In genomic region chr7:47102442-47102841, GRCh38 we compare ENCODE assay signal across 13 cellular contexts.
"Had no signal": no experiment of that assay in that cellular context is flagged by ENCODE, and none has a peak within 500 bp of the region (broad histone marks: within the 10 kb centered on the region; RNA-seq: fewer than 3 reads in every experiment).

No MANE protein-coding gene starts in this region.

- H3K9me3 ChIP-seq: adrenal gland, right atrium auricular region, thyroid gland had no signal

- H3K4me3 ChIP-seq: adrenal gland, breast epithelium, coronary artery, right atrium auricular region, thyroid gland had no signal

- H3K27ac ChIP-seq: adrenal gland, breast epithelium, coronary artery, right atrium auricular region, thyroid gland had no signal

- ATAC-seq: activated naive CD4-positive, alpha-beta T cell treated with anti-CD3 and anti-CD28 coated beads, Interleukin-2, amount 50 U/mL, for 72 hours; activated T-cell treated with anti-CD3 and anti-CD28 coated beads, Interleukin-2, amount 50 U/mL, for 72 hours; left ventricle myocardium superior had no signal

- H3K27me3 ChIP-seq: adrenal gland, breast epithelium, right atrium auricular region, thyroid gland had no signal

- DNase-seq: activated CD4-positive, alpha-beta T cell treated with anti-CD3 and anti-CD28 coated beads, Interleukin-2, amount 50 U/mL, for 4 hours; activated effector memory CD4-positive, alpha-beta T cell treated with anti-CD3 and anti-CD28 coated beads, Interleukin-2, amount 50 U/mL, for 16 hours; activated T-cell treated with anti-CD3 and anti-CD28 coated beads, Interleukin-2, amount 50 U/mL, for 72 hours; kidney glomerular epithelial cell; left ventricle myocardium superior; stimulated activated CD4-positive, alpha-beta T cell treated with anti-CD3 and anti-CD28 coated beads, Interleukin-2, amount 100 ng/mL, for 24 hours; stimulated activated naive CD4-positive, alpha-beta T cell treated with Interleukin-2 at 50 U/mL for 16 hours; thyroid gland had no signal

- H3K36me3 ChIP-seq: adrenal gland, breast epithelium, right atrium auricular region, thyroid gland had no signal
